Comparison of ENCODE assay signal across 8 cellular contexts in the genomic region with DNA sequence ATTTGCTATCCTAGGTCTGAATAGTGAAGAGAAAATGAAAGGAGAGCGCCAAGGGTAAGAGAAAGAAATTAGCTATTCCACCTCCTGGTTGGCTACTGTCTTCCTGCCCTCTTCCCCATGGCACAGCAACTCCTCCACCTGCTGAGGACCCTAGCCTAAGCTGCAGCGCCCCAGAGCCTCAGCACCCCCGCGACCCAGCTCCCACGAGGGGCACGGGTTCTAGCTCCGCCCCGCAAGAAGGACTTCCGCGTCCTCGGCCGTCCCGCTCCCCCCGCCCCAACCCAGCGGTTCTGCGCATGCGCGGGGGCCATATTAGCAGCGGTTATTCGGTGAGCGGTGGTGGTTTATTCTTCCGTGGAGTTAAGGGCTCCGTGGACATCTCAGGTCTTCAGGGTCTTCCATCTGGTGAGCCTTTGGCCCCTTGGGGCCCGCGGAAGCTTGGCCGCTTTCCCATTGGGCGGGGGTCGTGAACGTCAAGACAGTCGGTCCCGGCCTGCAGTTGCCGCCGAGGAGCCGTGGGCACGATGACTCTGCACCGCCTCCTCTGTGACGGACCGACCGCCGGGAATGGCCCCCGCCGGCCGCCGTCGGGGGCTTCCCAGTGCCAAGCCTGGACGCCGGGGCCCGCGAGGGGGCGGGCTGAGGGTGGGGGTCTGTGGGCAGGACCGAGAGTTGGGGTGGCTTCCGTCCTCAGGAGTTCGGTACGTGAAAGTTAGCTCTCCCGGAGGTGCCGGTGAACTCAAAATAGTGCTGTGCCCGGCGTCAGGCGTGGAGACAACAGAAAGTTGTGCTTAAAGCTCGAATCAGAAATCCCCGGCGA. TPM values are rescaled to one million over a fixed set of nuclear protein-coding genes. Genes with fewer than 3 reads are reported as not detected.
A peak's percentile ranks its signal among the peaks of the same experiment; 100 is the strongest.
DNase-seq lines count a peak whose midpoint lies in the region; ATAC-seq and TF ChIP-seq lines count a peak whose summit lies in the region.

TSS of gene PSMA4 (plus strand) at position 310 of the 820 bp plus-strand sequence. CDS start 1,484 bp downstream, outside the sequence.

- TF ChIP-seq CTCF in GM12875 (IDR thresholded peaks at IDR 0.05; ENCODE audit: borderline replicate concordance, insufficient read depth, low read depth, low read length) (no peak), psoas muscle (IDR thresholded peaks at IDR 0.05) (peak; percentile 41)

- H3K27ac ChIP-seq in psoas muscle = peak within 1 kb of the TSS; percentile 96
- peak within 1 kb of the TSS; percentile 96 for H3K27ac ChIP-seq in urinary bladder (ENCODE audit: low read depth)

- intact Hi-C loops in T-helper 1 cell treated with Interleukin-12 subunit alpha and Interleukin-12 subunit beta and Interleukin-4 antibody, amounts not matched to agents 30 ng/mL and 1 ng/mL, for 36 hours (cut with micrococcal nuclease) = loop anchor here (1.0 to 10.0 kb wide), 8 partner anchors 25 to 1612 kb away; partner anchors contain the start of genes CHRNA5, FAH, HYKK and IDH3A
- intact Hi-C loops in left cardiac atrium (cut with DNase I) (no loop called here), psoas muscle (cut with DNase I) (loop anchor here in 1 of 2 donors (5.0 kb wide), 1 partner anchor 103 kb away; the partner anchor contains the start of gene IREB2)

- H3K4me3 ChIP-seq in GM12875 (ENCODE audit: low read depth, low read length) = peak within 1 kb of the TSS; percentile 87
- peak within 1 kb of the TSS; percentile 80 for H3K4me3 ChIP-seq in psoas muscle
- H3K4me3 ChIP-seq in urinary bladder (ENCODE audit: low read depth, low read length) = peak within 1 kb of the TSS; percentile 65

- no peaks in the 10 kb centered on the region for H3K9me3 ChIP-seq in psoas muscle

- H3K36me3 ChIP-seq in psoas muscle (ENCODE audit: insufficient read depth in 1 of 2, low read depth in 1 of 2) (peaks cover 15 to 36% of the 10 kb centered on the region in 2 donors), urinary bladder (ENCODE audit: insufficient read depth) (no peaks in the 10 kb centered on the region)

- ATAC-seq in HG02763 (IDR thresholded peaks at IDR 0.05; ENCODE audit: unreplicated experiment) (peak; percentile 78), left cardiac atrium (peak; percentile 94 to 96), psoas muscle (peak; percentile 95 to 96 (median 96))

- peak; percentile 87 for DNase-seq in NCI-H1436 (lab: John Stamatoyannopoulos, UW)
- peak; percentile 65 for DNase-seq in amniotic epithelial cell (ENCODE audit: low read depth)
- peak; percentile 94 for DNase-seq in left cardiac atrium
- peak; percentile 95 to 96 for DNase-seq in psoas muscle

- no peaks in the 10 kb centered on the region for H3K27me3 ChIP-seq in psoas muscle (ENCODE audit: insufficient read depth in 3 of 3, low read length in 2 of 3)

- 0 to 1% (median 1%) methylated on average over 57 to 62 of the region's 62 CpGs for WGBS in psoas muscle, 3 donors
- WGBS in urinary bladder = under 1% methylated on average over 62 of the region's 62 CpGs

- H3K4me1 ChIP-seq in psoas muscle (peaks cover 11% of the 10 kb centered on the region), urinary bladder (ENCODE audit: insufficient read depth) (peaks cover 2% of the 10 kb centered on the region)

RNA-seq across cellular contexts. Expression of gene PSMA4, which starts in this region (rescaled TPM):
- total RNA-seq in T-helper 1 cell treated with Interleukin-12 subunit alpha and Interleukin-12 subunit beta and Interleukin-4 antibody, amounts not matched to agents 30 ng/mL and 1 ng/mL, for 36 hours = 288 and 289 TPM in 2 replicates
- 100 to 1,000 TPM in 1 of 2 donors, 10 to 100 TPM in 1; 97.4 to 104 TPM for total RNA-seq in left cardiac atrium
- 100 to 1,000 TPM in 3 of 4 donors, 10 to 100 TPM in 1; 94.3 to 227 (median 176) TPM for total RNA-seq in psoas muscle
- 100 to 1,000 TPM; 261 to 487 (median 348) TPM for polyA plus RNA-seq in psoas muscle
- total RNA-seq in urinary bladder = 194 TPM
- 183 TPM for polyA plus RNA-seq in urinary bladder

Comparison
In these comparisons a context has a peak if more than half of its experiments do, and no peak if none do; other contexts are left out.
1. Peak in every context shown above with its lines: DNase-seq, ATAC-seq, H3K4me3 ChIP-seq and H3K27ac ChIP-seq.